Comparison of ENCODE assay signal across 12 cellular contexts in the genomic region with DNA sequence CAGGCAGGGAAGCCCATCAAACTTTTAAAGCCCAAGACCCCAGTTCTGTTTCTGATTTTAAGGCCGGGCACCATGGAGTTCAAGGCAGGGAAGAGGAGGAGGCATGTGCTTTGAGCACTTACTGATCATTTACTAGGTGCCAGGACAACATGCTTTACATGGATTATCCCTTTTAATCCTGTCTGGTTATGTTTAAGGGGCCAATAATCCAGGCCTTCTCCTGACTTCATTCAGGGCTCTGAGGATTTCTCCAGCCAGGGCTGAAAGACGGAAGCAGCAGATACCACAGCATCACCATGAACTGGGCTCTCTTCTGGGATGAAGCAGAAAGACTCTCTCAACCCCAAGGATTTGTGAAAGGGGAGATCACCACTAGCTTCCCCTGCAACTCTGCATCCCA. TPM values are rescaled to one million over a fixed set of nuclear protein-coding genes. Genes with fewer than 3 reads are reported as not detected.
DNase-seq lines count a peak whose midpoint lies in the region; ATAC-seq and TF ChIP-seq lines count a peak whose summit lies in the region.
"Had no signal": no experiment of that assay in that cellular context is flagged by ENCODE, and none has a peak within 500 bp of the region (broad histone marks: within the 10 kb centered on the region; RNA-seq: fewer than 3 reads in every experiment).

No MANE protein-coding gene starts in this region.

- H3K4me3 Mint-ChIP-seq in activated CD8-positive, alpha-beta T cell treated with anti-CD3 and anti-CD28 coated beads, Interleukin-2, amount 10 ng/mL, durations not matched to agents 7 days and 5 days: peak overlapping the region; percentile 99

- POLR2A ChIA-PET in activated CD8-positive, alpha-beta T cell treated with anti-CD3 and anti-CD28 coated beads, Interleukin-2, amount 10 ng/mL, durations not matched to agents 7 days and 5 days (lab: Charles Lee): interaction anchor here (0.7 to 13.1 kb wide), 7 partner anchors 9 to 106 kb away, joined by 3 to 372 read pairs (median 17); a partner anchor contains a TSS

- no peaks in the 10 kb centered on the region for H3K27me3 Mint-ChIP-seq in activated CD8-positive, alpha-beta T cell treated with anti-CD3 and anti-CD28 coated beads, Interleukin-2, amount 10 ng/mL, durations not matched to agents 7 days and 5 days (ENCODE audit: low read depth)

- H3K27ac ChIP-seq in heart right ventricle (peak overlapping the region in 8 of 10 donors; percentile 62 to 94 (median 89)), lower lobe of right lung (peak overlapping the region; percentile 84), vagina (peak overlapping the region; percentile 76), gastrocnemius medialis (peak overlapping the region in 2 of 4 donors; percentile 20 to 77)

- H3K36me3 ChIP-seq in heart right ventricle: peaks cover 0 to 60% (median 35%) of the 10 kb centered on the region in 9 donors
- peaks cover 46% of the 10 kb centered on the region for H3K36me3 ChIP-seq in lower lobe of right lung
- peaks cover 0 to 31% of the 10 kb centered on the region in 2 donors for H3K36me3 ChIP-seq in vagina
- H3K36me3 ChIP-seq in gastrocnemius medialis: peaks cover 0 to 35% of the 10 kb centered on the region in 2 donors

- H3K27me3 ChIP-seq in heart right ventricle (no peaks in the 10 kb centered on the region), lower lobe of right lung (ENCODE audit: low read depth) (no peaks in the 10 kb centered on the region), vagina (no peaks in the 10 kb centered on the region), gastrocnemius medialis (no peaks in the 10 kb centered on the region)
- H3K27me3 ChIP-seq: thyroid gland had no signal

- H3K4me1 Mint-ChIP-seq in activated CD8-positive, alpha-beta T cell treated with anti-CD3 and anti-CD28 coated beads, Interleukin-2, amount 10 ng/mL, durations not matched to agents 7 days and 5 days (ENCODE audit: low read depth): peaks cover 61% of the 10 kb centered on the region

- WGBS in heart right ventricle, 2 donors: 57 to 64% methylated on average over 2 of the region's 2 CpGs

- no peaks in the 10 kb centered on the region for H3K9me3 Mint-ChIP-seq in activated CD8-positive, alpha-beta T cell treated with anti-CD3 and anti-CD28 coated beads, Interleukin-2, amount 10 ng/mL, durations not matched to agents 7 days and 5 days (ENCODE audit: insufficient read depth)

- no peak for DNase-seq in heart right ventricle
- no peak for DNase-seq in Right ventricle myocardium superior
- DNase-seq in activated CD8-positive, alpha-beta T cell treated with anti-CD3 and anti-CD28 coated beads, Interleukin-2, amount 10 ng/mL, durations not matched to agents 7 days and 5 days: no peak
- no peak for DNase-seq in lower lobe of right lung
- DNase-seq in vagina (ENCODE audit: extremely low spot score in 2 of 2): no peak
- no peak for DNase-seq in central memory CD4-positive, alpha-beta T cell
- DNase-seq in GM20000 (ENCODE audit: low spot score): no peak
- DNase-seq in gastrocnemius medialis: no peak
- DNase-seq: glutamatergic neuron, MM.1S, NCI-H2227 treated with DMSO at 0.1 percent for 48 hours, thyroid gland had no signal

- H3K27ac Mint-ChIP-seq in activated CD8-positive, alpha-beta T cell treated with anti-CD3 and anti-CD28 coated beads, Interleukin-2, amount 10 ng/mL, durations not matched to agents 7 days and 5 days: peak overlapping the region; percentile 97

- H3K4me1 ChIP-seq in heart right ventricle (peaks cover 26 to 69% (median 56%) of the 10 kb centered on the region in 9 donors), lower lobe of right lung (peaks cover 70% of the 10 kb centered on the region), vagina (peaks cover 64% of the 10 kb centered on the region), gastrocnemius medialis (peaks cover 22 to 33% of the 10 kb centered on the region in 2 donors)

- H3K36me3 Mint-ChIP-seq in activated CD8-positive, alpha-beta T cell treated with anti-CD3 and anti-CD28 coated beads, Interleukin-2, amount 10 ng/mL, durations not matched to agents 7 days and 5 days (ENCODE audit: low read depth): peaks cover 85% of the 10 kb centered on the region

- H3K4me3 ChIP-seq in heart right ventricle (peak overlapping the region in 1 of 10 donors; percentile 99), lower lobe of right lung (no peak overlapping the region), vagina (no peak overlapping the region), gastrocnemius medialis (no peak overlapping the region)
- H3K4me3 ChIP-seq: thyroid gland had no signal

- H3K9me3 ChIP-seq in heart right ventricle: no peaks in the 10 kb centered on the region
- H3K9me3 ChIP-seq in lower lobe of right lung: no peaks in the 10 kb centered on the region
- H3K9me3 ChIP-seq in vagina: no peaks in the 10 kb centered on the region
- no peaks in the 10 kb centered on the region for H3K9me3 ChIP-seq in gastrocnemius medialis
- H3K9me3 ChIP-seq: thyroid gland had no signal

- ATAC-seq in heart right ventricle (no peak), Right ventricle myocardium superior (ENCODE audit: poor library complexity) (no peak), lower lobe of right lung (no peak), gastrocnemius medialis (no peak)
- ATAC-seq in activated CD8-positive, alpha-beta T cell treated with anti-CD3 and anti-CD28 coated beads, Interleukin-2, amount 10 ng/mL, durations not matched to agents 7 days and 5 days: no peak

- in situ Hi-C loops in gastrocnemius medialis (cut with MboI; ENCODE audit: low sequenced_read_pairs in 4 of 4): loop anchor here in 3 of 4 donors (5.0 to 25.0 kb wide), 3 partner anchors 107 to 625 kb away; a partner anchor contains a TSS

- intact Hi-C loops in heart right ventricle (cut with DNase I): loop anchor here in 8 of 10 donors (2.0 to 5.0 kb wide), 5 partner anchors 17 to 155 kb away; a partner anchor contains a TSS
- intact Hi-C loops in Right ventricle myocardium superior (cut with DNase I): loop anchor here (5.0 kb wide), 1 partner anchor 150 kb away; a partner anchor contains a TSS
- intact Hi-C loops in lower lobe of right lung (cut with DNase I): loop anchor here (10.0 kb wide), 1 partner anchor 107 kb away; no protein-coding TSS in a partner anchor
- intact Hi-C loops in vagina (cut with DNase I): loop anchor here (5.0 kb wide), 1 partner anchor 105 kb away; no protein-coding TSS in a partner anchor
- intact Hi-C loops in gastrocnemius medialis (cut with DNase I; ENCODE audit: low total_unique reads): no loop called here

- no peak for TF ChIP-seq POLR2A in vagina (IDR thresholded peaks at IDR 0.05)
- TF ChIP-seq POLR2A in gastrocnemius medialis (IDR thresholded peaks at IDR 0.05): no peak

- TF ChIP-seq CTCF in heart right ventricle (IDR thresholded peaks at IDR 0.05) (no peak), lower lobe of right lung (IDR thresholded peaks at IDR 0.05) (no peak), vagina (IDR thresholded peaks at IDR 0.05) (no peak), GM20000 (IDR thresholded peaks at IDR 0.05; ENCODE audit: extremely low read depth, missing control alignments) (no peak), gastrocnemius medialis (IDR thresholded peaks at IDR 0.05 in 4 of 5, conservative IDR thresholded peaks at IDR 0.05 in 1 of 5) (no peak)

- CTCF ChIA-PET in activated CD8-positive, alpha-beta T cell treated with anti-CD3 and anti-CD28 coated beads, Interleukin-2, amount 10 ng/mL, durations not matched to agents 7 days and 5 days (lab: Charles Lee): interaction anchor here (1.3 to 19.0 kb wide), 8 partner anchors 14 to 277 kb away, joined by 4 to 451 read pairs (median 12); a partner anchor contains a TSS

RNA-seq across cellular contexts. Expression of a gene that starts 4.1 kb away (rescaled TPM):
- 10 to 100 TPM; 29.6 to 51.8 (median 37.5) TPM for total RNA-seq in heart right ventricle
- polyA plus RNA-seq in heart right ventricle: 10 to 100 TPM; 55.5 to 77.3 TPM
- 42.3 TPM for total RNA-seq in Right ventricle myocardium superior
- 100 to 1,000 TPM; 441 to 462 TPM for total RNA-seq in activated CD8-positive, alpha-beta T cell treated with anti-CD3 and anti-CD28 coated beads, Interleukin-2, amount 10 ng/mL, durations not matched to agents 7 days and 5 days
- total RNA-seq in lower lobe of right lung: 182 TPM
- 122 TPM for total RNA-seq in vagina
- total RNA-seq in gastrocnemius medialis: 10 to 100 TPM; 28.9 to 48.7 (median 44.7) TPM

RNA-seq across cellular contexts. Expression of a gene that starts 16.2 kb away (rescaled TPM):
- total RNA-seq in heart right ventricle (10 to 100 TPM in 3 of 10 donors, 1 to 10 TPM in 7; 7.5 to 14.6 (median 9.9) TPM), Right ventricle myocardium superior (9.0 TPM), lower lobe of right lung (8.9 TPM), vagina (16.0 TPM), gastrocnemius medialis (10 to 100 TPM in 3 of 4 donors, 1 to 10 TPM in 1; 8.0 to 16.6 (median 12.9) TPM)
- 10 to 100 TPM in 1 of 2 donors, 1 to 10 TPM in 1; 4.3 to 20.0 TPM for polyA plus RNA-seq in heart right ventricle
- 10 to 100 TPM; 39.4 to 43.1 TPM for total RNA-seq in activated CD8-positive, alpha-beta T cell treated with anti-CD3 and anti-CD28 coated beads, Interleukin-2, amount 10 ng/mL, durations not matched to agents 7 days and 5 days

RNA-seq across cellular contexts. Expression of a gene that starts 16.5 kb away (rescaled TPM):
- total RNA-seq in heart right ventricle: 10 to 100 TPM; 12.6 to 21.5 (median 17.3) TPM
- 10 to 100 TPM; 11.0 to 11.1 TPM for polyA plus RNA-seq in heart right ventricle
- 19.8 TPM for total RNA-seq in Right ventricle myocardium superior
- 10 to 100 TPM; 20.6 to 22.3 TPM for total RNA-seq in activated CD8-positive, alpha-beta T cell treated with anti-CD3 and anti-CD28 coated beads, Interleukin-2, amount 10 ng/mL, durations not matched to agents 7 days and 5 days
- total RNA-seq in lower lobe of right lung: 12.6 TPM
- total RNA-seq in vagina: 9.6 TPM
- total RNA-seq in gastrocnemius medialis: 10 to 100 TPM; 11.5 to 16.5 (median 12.1) TPM

RNA-seq across cellular contexts. Expression of a gene that starts 42.3 kb away (rescaled TPM):
- total RNA-seq in heart right ventricle (1 to 10 TPM; 1.1 to 2.0 (median 1.7) TPM), Right ventricle myocardium superior (1.2 TPM), lower lobe of right lung (3.9 TPM), vagina (9.1 TPM), gastrocnemius medialis (1 to 10 TPM in 2 of 4 donors, under 1 TPM in 2; 0.27 to 2.8 (median 1.1) TPM)
- polyA plus RNA-seq in heart right ventricle: 1 to 10 TPM in 1 of 2 donors, under 1 TPM in 1; 0.58 to 2.0 TPM
- 1 to 10 TPM; 6.2 to 7.8 TPM for total RNA-seq in activated CD8-positive, alpha-beta T cell treated with anti-CD3 and anti-CD28 coated beads, Interleukin-2, amount 10 ng/mL, durations not matched to agents 7 days and 5 days
